10 cellular contexts compared by ENCODE assay signal in the genomic region with DNA sequence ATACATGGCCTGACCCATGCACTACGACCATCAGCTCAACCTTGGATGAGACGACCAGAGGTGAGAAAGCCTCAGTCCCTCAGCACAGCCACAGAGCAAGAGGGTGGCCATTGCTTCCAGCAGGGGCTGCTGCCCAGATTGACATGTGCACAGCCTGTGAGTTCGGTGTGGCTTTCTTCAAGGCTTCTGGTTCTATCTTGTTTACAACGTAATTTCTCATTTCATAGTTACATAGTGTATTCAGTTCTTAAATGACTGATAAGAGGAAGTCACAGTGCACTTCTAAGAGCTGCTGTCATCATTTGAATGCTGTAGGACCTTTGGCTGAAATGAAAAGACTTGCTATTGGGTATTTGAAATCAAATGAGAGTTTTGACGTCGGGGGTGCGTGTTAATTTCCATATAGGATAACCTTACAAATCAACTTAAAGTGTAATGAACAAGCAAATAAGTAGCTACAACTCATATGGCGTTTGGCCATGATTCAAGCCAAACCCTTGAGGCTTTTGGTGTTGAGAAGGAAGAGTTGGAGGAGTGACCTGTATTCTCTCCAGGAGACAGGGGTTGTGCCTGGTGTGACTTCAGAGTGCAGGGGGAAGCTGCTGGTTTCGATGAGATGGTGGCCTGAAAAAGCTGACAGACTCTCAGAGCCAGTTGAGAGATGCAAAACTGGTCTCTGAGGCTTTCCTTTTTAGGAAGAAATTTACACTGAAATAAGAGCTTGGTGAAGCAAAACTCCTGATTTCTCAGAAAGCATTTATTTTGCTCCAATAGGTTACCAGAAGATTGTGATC. TPM values are rescaled to one million over a fixed set of nuclear protein-coding genes. Genes with fewer than 3 reads are reported as not detected.
A peak's percentile ranks its signal among the peaks of the same experiment; 100 is the strongest.
DNase-seq lines count a peak whose midpoint lies in the region; ATAC-seq and TF ChIP-seq lines count a peak whose summit lies in the region.
"Had no signal": no experiment of that assay in that cellular context is flagged by ENCODE, and none has a peak within 500 bp of the region (broad histone marks: within the 10 kb centered on the region; RNA-seq: fewer than 3 reads in every experiment).

No MANE protein-coding gene starts in this region.

- H3K36me3 Mint-ChIP-seq in dendritic cell treated with granulocyte-macrophage colony-stimulating factor and Interleukin-4, amounts not matched to agents 40 ng/mL and 50 ng/mL, for 4 days (ENCODE audit: low read depth), result no peaks in the 10 kb centered on the region

- WGBS in hepatocyte (ENCODE audit: low lambda C conversion rate, missing lambda C conversion rate), result 88% methylated on average over 9 of the region's 9 CpGs

- H3K4me1 ChIP-seq in hepatocyte (ENCODE audit: insufficient read depth) (no peaks in the 10 kb centered on the region), right atrium auricular region (peaks cover 0 to 33% of the 10 kb centered on the region in 2 donors)

- no peak overlapping the region for H3K4me3 Mint-ChIP-seq in dendritic cell treated with granulocyte-macrophage colony-stimulating factor and Interleukin-4, amounts not matched to agents 40 ng/mL and 50 ng/mL, for 4 days
- H3K4me3 Mint-ChIP-seq: brain had no signal

- H3K27ac ChIP-seq in hepatocyte, result no peak overlapping the region
- no peak overlapping the region for H3K27ac ChIP-seq in right atrium auricular region

- no peaks in the 10 kb centered on the region for H3K36me3 ChIP-seq in hepatocyte (replicated peaks; ENCODE audit: insufficient read depth, low read depth)
- no peaks in the 10 kb centered on the region for H3K36me3 ChIP-seq in right atrium auricular region

- H3K79me2 ChIP-seq in hepatocyte, result peaks cover 76% of the 10 kb centered on the region

- peak overlapping the region; percentile 67 for H3K27ac Mint-ChIP-seq in dendritic cell treated with granulocyte-macrophage colony-stimulating factor and Interleukin-4, amounts not matched to agents 40 ng/mL and 50 ng/mL, for 4 days

- H3K9me3 ChIP-seq in hepatocyte (ENCODE audit: low read depth), result no peaks in the 10 kb centered on the region
- no peaks in the 10 kb centered on the region for H3K9me3 ChIP-seq in right atrium auricular region

- no peaks in the 10 kb centered on the region for H3K9me3 Mint-ChIP-seq in dendritic cell treated with granulocyte-macrophage colony-stimulating factor and Interleukin-4, amounts not matched to agents 40 ng/mL and 50 ng/mL, for 4 days
- H3K9me3 Mint-ChIP-seq: brain had no signal

- peaks cover 14% of the 10 kb centered on the region for H4K20me1 ChIP-seq in hepatocyte (ENCODE audit: insufficient read depth, poor library complexity, severe bottlenecking)

- intact Hi-C loops in dendritic cell treated with granulocyte-macrophage colony-stimulating factor and Interleukin-4, amounts not matched to agents 40 ng/mL and 50 ng/mL, for 4 days (cut with micrococcal nuclease), result no loop called here

- H3K27me3 Mint-ChIP-seq in dendritic cell treated with granulocyte-macrophage colony-stimulating factor and Interleukin-4, amounts not matched to agents 40 ng/mL and 50 ng/mL, for 4 days, result no peaks in the 10 kb centered on the region

- no peak overlapping the region for H2AFZ ChIP-seq in hepatocyte

- peaks cover 22% of the 10 kb centered on the region for H3K4me1 Mint-ChIP-seq in dendritic cell treated with granulocyte-macrophage colony-stimulating factor and Interleukin-4, amounts not matched to agents 40 ng/mL and 50 ng/mL, for 4 days (ENCODE audit: low read depth)

- DNase-seq in hepatocyte (ENCODE audit: low spot score) (no peak), OCI-M2 (lab: John Stamatoyannopoulos, UW; ENCODE audit: unreplicated experiment) (no peak), right atrium auricular region (ENCODE audit: low spot score) (no peak), occipital lobe (lab: John Stamatoyannopoulos, UW) (no peak)
- DNase-seq: foreskin fibroblast had no signal

- no peak overlapping the region for H3K4me3 ChIP-seq in hepatocyte
- H3K4me3 ChIP-seq in right atrium auricular region, result no peak overlapping the region

- H3K9me2 ChIP-seq in hepatocyte (replicated peaks; ENCODE audit: insufficient read depth), result no peaks in the 10 kb centered on the region

- ATAC-seq in GM18867 (IDR thresholded peaks at IDR 0.05; ENCODE audit: unreplicated experiment), result peak; percentile 93
- peak; percentile 87 for ATAC-seq in GM21423 (IDR thresholded peaks at IDR 0.05; ENCODE audit: unreplicated experiment)
- ATAC-seq in HG03135 (IDR thresholded peaks at IDR 0.05; ENCODE audit: unreplicated experiment), result peak; percentile 68

- no peak for TF ChIP-seq CTCF in hepatocyte (IDR thresholded peaks at IDR 0.05; ENCODE audit: poor library complexity)
- TF ChIP-seq CTCF in right atrium auricular region (IDR thresholded peaks at IDR 0.05), result no peak

- H3K4me2 ChIP-seq in hepatocyte, result no peak overlapping the region

- H3K27me3 ChIP-seq in hepatocyte, result no peaks in the 10 kb centered on the region
- no peaks in the 10 kb centered on the region for H3K27me3 ChIP-seq in right atrium auricular region

RNA-seq across cellular contexts. Expression of a gene that starts 51.0 kb away (rescaled TPM):
- total RNA-seq in hepatocyte (13.1 TPM in 2 replicates), right atrium auricular region (10 to 100 TPM; 14.5 to 19.4 TPM), occipital lobe (4.1 TPM)
- polyA plus RNA-seq in hepatocyte, result 8.5 and 12.7 TPM in 2 replicates

RNA-seq across cellular contexts. Expression of a gene that starts 52.7 kb away (rescaled TPM):
- total RNA-seq in hepatocyte, result 25.7 and 30.7 TPM in 2 replicates
- 24.4 and 32.2 TPM in 2 replicates for polyA plus RNA-seq in hepatocyte
- 10 to 100 TPM; 16.7 to 33.9 TPM for total RNA-seq in right atrium auricular region
- total RNA-seq in occipital lobe, result 11.7 TPM
